8 cellular contexts compared by ENCODE assay signal in the genomic region with DNA sequence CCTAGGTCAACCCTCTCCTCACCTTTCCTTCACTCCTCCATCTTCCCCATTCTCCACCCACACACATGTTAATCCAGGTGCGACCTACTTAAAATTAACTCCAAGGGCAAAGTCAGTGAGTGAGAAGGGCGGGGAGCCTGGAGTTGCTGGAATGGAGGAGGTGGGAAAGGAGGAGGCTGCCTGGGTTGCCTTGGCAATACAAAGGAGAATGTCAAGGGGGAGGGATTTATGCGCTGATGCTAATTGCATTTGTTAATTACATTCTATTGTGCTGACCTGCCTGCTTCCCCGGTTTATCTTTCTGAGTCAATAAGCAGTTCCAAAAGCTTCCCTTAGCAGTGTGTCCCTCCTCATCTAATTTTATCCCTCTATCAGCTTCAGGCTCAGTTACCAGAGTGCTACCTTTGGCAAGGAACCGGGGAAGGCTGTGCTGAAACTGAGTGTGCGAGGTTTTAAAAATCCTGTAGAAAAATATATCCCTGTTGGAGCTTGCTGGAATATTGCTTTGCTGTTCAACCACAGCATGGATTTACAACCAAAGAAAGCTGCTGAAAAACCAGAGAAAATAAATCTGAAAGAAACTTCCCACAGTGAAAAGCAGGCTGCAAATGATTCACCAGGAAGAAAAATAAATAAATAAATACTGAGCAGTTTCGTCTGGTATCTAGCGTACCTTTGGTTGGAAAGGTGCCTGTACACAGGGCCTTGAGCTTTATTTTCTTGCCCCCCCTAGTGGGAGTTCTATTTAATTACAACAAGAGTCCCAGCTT.
DNase-seq lines count a peak whose midpoint lies in the region; ATAC-seq and TF ChIP-seq lines count a peak whose summit lies in the region.

No MANE protein-coding gene starts in this region.

- intact Hi-C loops in mucosa of descending colon (cut with DNase I, micrococcal nuclease) (loop anchor here in 1 of 2 donors (10.0 kb wide), 1 partner anchor 1731 kb away; no protein-coding TSS in a partner anchor), posterior vena cava (cut with DNase I) (loop anchor here in 1 of 2 donors (10.0 kb wide), 1 partner anchor 291 kb away; no protein-coding TSS in a partner anchor)

- no peaks in the 10 kb centered on the region for H3K36me3 ChIP-seq in mucosa of descending colon (ENCODE audit: low read depth)

- H3K27ac ChIP-seq in epithelial cell of prostate = peak overlapping the region; percentile 57

- ATAC-seq in GM18505 (IDR thresholded peaks at IDR 0.05; ENCODE audit: unreplicated experiment) (peak; percentile 94), HG02870 (IDR thresholded peaks at IDR 0.05; ENCODE audit: unreplicated experiment) (peak; percentile 91), mucosa of descending colon (peak; percentile 93)

- H3K9me3 ChIP-seq in mucosa of descending colon = no peaks in the 10 kb centered on the region

- H3K4me3 ChIP-seq in mucosa of descending colon = no peak overlapping the region

- H3K4me1 ChIP-seq in mucosa of descending colon (ENCODE audit: low read depth) = peaks cover 6% of the 10 kb centered on the region

- TF ChIP-seq POLR2A in GM18505 (IDR thresholded peaks at IDR 0.05; ENCODE audit: borderline replicate concordance, extremely low read depth, insufficient read depth, insufficient read length) = no peak

- DNase-seq in AG08395 (ENCODE audit: low spot score) (peak; percentile 62), NCI-H1048 (lab: John Stamatoyannopoulos, UW) (peak; percentile 50), SHP77 treated with DMSO at 0.1 percent for 48 hours (lab: John Stamatoyannopoulos, UW) (peak; percentile 91), epithelial cell of prostate (ENCODE audit: low read depth, low spot score) (peak; percentile 73), mucosa of descending colon (peak in 2 of 3 donors; percentile 21 to 38), posterior vena cava (ENCODE audit: low spot score) (no peak)

- peak; percentile 38 for TF ChIP-seq CTCF in mucosa of descending colon (IDR thresholded peaks at IDR 0.05)
